Comparison of ENCODE assay signal across 35 cellular contexts in the genomic region with DNA sequence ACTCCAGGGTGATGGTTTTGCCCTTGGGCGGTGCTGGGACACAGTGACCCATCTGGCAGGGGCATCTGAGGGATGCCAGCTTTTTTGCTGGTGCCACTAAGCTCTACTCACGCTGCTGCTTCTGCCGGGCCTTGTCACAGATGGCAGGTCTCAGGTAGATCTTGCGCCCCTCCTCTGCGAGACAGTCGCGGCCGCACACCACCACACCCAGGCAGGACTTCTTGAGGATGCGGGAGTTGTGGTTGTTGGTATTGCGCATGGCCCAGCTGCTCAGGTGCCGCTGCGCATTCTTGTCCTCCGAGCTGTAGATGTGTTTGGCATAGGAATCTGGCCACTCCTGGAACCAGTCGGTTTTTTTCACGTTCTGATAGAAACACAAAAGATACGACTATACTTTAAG. TPM values are rescaled to one million over a fixed set of nuclear protein-coding genes. Genes with fewer than 3 reads are reported as not detected.
"Had no signal": no experiment of that assay in that cellular context is flagged by ENCODE, and none has a peak within 500 bp of the region (broad histone marks: within the 10 kb centered on the region; RNA-seq: fewer than 3 reads in every experiment).

No MANE protein-coding gene starts in this region.

- H3K27ac ChIP-seq: brain microvascular endothelial cell, foreskin keratinocyte, gastrocnemius medialis, heart right ventricle, WERI-Rb-1 had no signal

- H3K9me3 ChIP-seq: esophagus muscularis mucosa, gastrocnemius medialis, heart right ventricle had no signal

- H3K27ac Mint-ChIP-seq: activated B cell treated with CpG ODN at 0.5 μM for 24 hours; activated CD8-positive, alpha-beta T cell treated with anti-CD3 and anti-CD28 coated beads for 36 hours; activated naive CD8-positive, alpha-beta T cell; activated T-helper 17 cell treated with anti-CD3 and anti-CD28 coated beads, Interleukin-2, amount 50 U/mL, for 72 hours; effector memory CD8-positive, alpha-beta T cell; T-helper 17 cell; T-helper 2 cell treated with Interferon-gamma antibody and Interleukin-4, amounts not matched to agents 5 μg/mL and 100 μg/mL, for 36 hours had no signal

- ATAC-seq: activated CD4-positive, CD25-positive, alpha-beta regulatory T cell treated with anti-CD3 and anti-CD28 coated beads, Interleukin-2, amount 50 U/mL, for 24 hours; activated CD8-positive, alpha-beta T cell treated with anti-CD3 and anti-CD28 coated beads for 36 hours; activated T-cell treated with anti-CD3 and anti-CD28 coated beads, Interleukin-2, amount 50 U/mL, for 4 hours; activated T-helper 17 cell treated with anti-CD3 and anti-CD28 coated beads, Interleukin-2, amount 50 U/mL, for 72 hours; effector memory CD8-positive, alpha-beta T cell; foreskin keratinocyte; gastrocnemius medialis; heart right ventricle; T-helper 17 cell had no signal

- H3K4me3 ChIP-seq: esophagus muscularis mucosa, gastrocnemius medialis, heart right ventricle had no signal

- H3K36me3 ChIP-seq: brain microvascular endothelial cell, esophagus muscularis mucosa, gastrocnemius medialis, heart right ventricle, WERI-Rb-1 had no signal

- H3K36me3 Mint-ChIP-seq: activated naive CD8-positive, alpha-beta T cell had no signal

- H3K9me3 Mint-ChIP-seq: activated B cell treated with CpG ODN at 0.5 μM for 24 hours; activated CD8-positive, alpha-beta T cell treated with anti-CD3 and anti-CD28 coated beads for 36 hours; activated T-cell treated with anti-CD3 and anti-CD28 coated beads, Interleukin-2, amount 50 U/mL, for 4 hours; activated T-helper 17 cell treated with anti-CD3 and anti-CD28 coated beads, Interleukin-2, amount 50 U/mL, for 72 hours; effector memory CD8-positive, alpha-beta T cell; T-helper 2 cell treated with Interferon-gamma antibody and Interleukin-4, amounts not matched to agents 5 μg/mL and 100 μg/mL, for 36 hours had no signal

- H3K4me3 Mint-ChIP-seq: activated B cell treated with CpG ODN at 0.5 μM for 24 hours; activated CD8-positive, alpha-beta T cell treated with anti-CD3 and anti-CD28 coated beads for 36 hours; activated naive CD8-positive, alpha-beta T cell; activated T-cell treated with anti-CD3 and anti-CD28 coated beads, Interleukin-2, amount 50 U/mL, for 4 hours; activated T-helper 17 cell treated with anti-CD3 and anti-CD28 coated beads, Interleukin-2, amount 50 U/mL, for 72 hours; effector memory CD8-positive, alpha-beta T cell; T-helper 17 cell; T-helper 2 cell treated with Interferon-gamma antibody and Interleukin-4, amounts not matched to agents 5 μg/mL and 100 μg/mL, for 36 hours had no signal

- H3K4me1 Mint-ChIP-seq: activated B cell treated with CpG ODN at 0.5 μM for 24 hours; activated T-helper 17 cell treated with anti-CD3 and anti-CD28 coated beads, Interleukin-2, amount 50 U/mL, for 72 hours; T-helper 17 cell had no signal

- H3K4me1 ChIP-seq: gastrocnemius medialis, heart right ventricle had no signal

- FAIRE-seq: astrocyte, colon had no signal

- H3K27me3 ChIP-seq: brain microvascular endothelial cell, esophagus muscularis mucosa, foreskin keratinocyte had no signal

- DNase-seq: activated B cell treated with CpG ODN at 0.5 μM for 24 hours; activated CD4-positive, alpha-beta T cell treated with anti-CD3 and anti-CD28 coated beads for 48 hours; activated CD4-positive, alpha-beta T cell treated with anti-CD3 and anti-CD28 coated beads, Interleukin-2, amount 50 U/mL, for 1 hour; activated CD4-positive, alpha-beta T cell treated with anti-CD3 and anti-CD28 coated beads, Interleukin-2, amount 50 U/mL, for 48 hours; activated CD8-positive, alpha-beta memory T cell treated with anti-CD3 and anti-CD28 coated beads for 24 hours; activated CD8-positive, alpha-beta T cell treated with anti-CD3 and anti-CD28 coated beads for 36 hours; activated effector memory CD4-positive, alpha-beta T cell treated with Interleukin-2 at 50 U/mL for 16 hours; activated gamma-delta T cell treated with Interleukin-2 at 50 U/mL for 16 hours; activated naive CD4-positive, alpha-beta T cell treated with anti-CD3 and anti-CD28 coated beads, Interleukin-2, amount 50 U/mL, for 16 hours; activated naive CD4-positive, alpha-beta T cell treated with Interleukin-2 at 50 U/mL for 16 hours; activated T-cell treated with anti-CD3 and anti-CD28 coated beads, Interleukin-2, amount 50 U/mL, for 4 hours; amniotic stem cell; anterior cingulate cortex; brain microvascular endothelial cell; caudate nucleus; cortex of kidney; dermis blood vessel endothelial cell; effector CD4-positive, alpha-beta T cell; effector memory CD8-positive, alpha-beta T cell; foreskin keratinocyte; gastrocnemius medialis; heart right ventricle; T-helper 1 cell; T-helper 17 cell; T1000; WERI-Rb-1 had no signal

RNA-seq across cellular contexts. Expression of a gene that starts 14.7 kb away (rescaled TPM):
- total RNA-seq: activated CD8-positive, alpha-beta T cell treated with anti-CD3 and anti-CD28 coated beads for 36 hours; astrocyte; chondrocyte; dermis blood vessel endothelial cell; foreskin keratinocyte; gastrocnemius medialis; glomerular endothelial cell; heart right ventricle had no signal
- polyA plus RNA-seq: foreskin keratinocyte had no signal
